30 cellular contexts compared by ENCODE assay signal in genomic region chr9:124024107-124024506, GRCh38. TPM values are rescaled to one million over a fixed set of nuclear protein-coding genes. Genes with fewer than 3 reads are reported as not detected.
"Had no signal": no experiment of that assay in that cellular context is flagged by ENCODE, and none has a peak within 500 bp of the region (broad histone marks: within the 10 kb centered on the region; RNA-seq: fewer than 3 reads in every experiment).

No MANE protein-coding gene starts in this region.

- H3K9me3 ChIP-seq: stomach, suprapubic skin, testis, thoracic aorta, thyroid gland, tibial artery, tibial nerve, transverse colon, upper lobe of left lung, upper lobe of right lung, uterus, vagina had no signal

- H3K4me3 ChIP-seq: stomach, suprapubic skin, testis, thoracic aorta, thyroid gland, tibial artery, tibial nerve, transverse colon, upper lobe of left lung, upper lobe of right lung, uterus, vagina had no signal

- H3K36me3 ChIP-seq: stomach, suprapubic skin, thoracic aorta, thyroid gland, tibial artery, tibial nerve, transverse colon, upper lobe of left lung, upper lobe of right lung, uterus, vagina had no signal

- FAIRE-seq: urothelium cell line had no signal

- H3K27me3 ChIP-seq: testis had no signal

- DNase-seq: stimulated activated CD4-positive, alpha-beta T cell treated with anti-CD3 and anti-CD28 coated beads, Interleukin-2, amount 100 ng/mL, for 48 hours; stimulated activated CD4-positive, alpha-beta T cell treated with anti-CD3 and anti-CD28 coated beads, Interleukin-4, amount 100 ng/mL, for 1 hour; stimulated activated CD4-positive, alpha-beta T cell treated with anti-CD3 and anti-CD28 coated beads, Interleukin-4, amount 100 ng/mL, for 24 hours; stimulated activated CD4-positive, alpha-beta T cell treated with anti-CD3 and anti-CD28 coated beads, Interleukin-4, amount 100 ng/mL, for 4 hours; stimulated activated CD8-positive, alpha-beta memory T cell treated with anti-CD3 and anti-CD28 coated beads, Interleukin-4, amount 100 ng/mL, for 48 hours; stimulated activated naive B cell treated with anti-CD40 and anti-IgM and Interleukin-4, amounts not matched to agents 10 μg/mL and 1 μg/mL and 100 μg/mL, for 72 hours; stimulated activated naive CD4-positive, alpha-beta T cell; stimulated activated naive CD4-positive, alpha-beta T cell treated with Interleukin-2 at 50 U/mL for 16 hours; stimulated activated naive CD8-positive, alpha-beta T cell treated with anti-CD3 and anti-CD28 coated beads, Interleukin-15, amount 100 ng/mL, for 72 hours; stimulated activated naive CD8-positive, alpha-beta T cell treated with anti-CD3 and anti-CD28 coated beads, Interleukin-15, Interleukin-2, amounts not matched to agents 100 U/mL and 50 U/mL, for 24 hours; stomach; substantia nigra; testis; thyroid gland; transverse colon; trophoblast cell; upper lobe of left lung; upper lobe of right lung; uterus had no signal

- H3K27ac ChIP-seq: stomach, suprapubic skin, testis, thoracic aorta, thyroid gland, tibial artery, tibial nerve, transverse colon, upper lobe of left lung, upper lobe of right lung, uterus, vagina had no signal

- ATAC-seq: stimulated activated effector memory CD8-positive, alpha-beta T cell treated with anti-CD3 and anti-CD28 coated beads, Interleukin-12 subunit alpha, Interleukin-12 subunit beta, amount 100 ng/mL, for 72 hours; stimulated activated memory B cell treated with anti-CD40 and anti-IgM and Interleukin-4, amounts not matched to agents 10 μg/mL and 1 μg/mL and 100 μg/mL, for 72 hours; stimulated activated naive B cell treated with anti-CD40 and anti-IgM and Interleukin-4, amounts not matched to agents 10 μg/mL and 1 μg/mL and 100 μg/mL, for 72 hours; stimulated activated naive CD8-positive, alpha-beta T cell treated with anti-CD3 and anti-CD28 coated beads, Interleukin-15, amount 100 ng/mL, for 72 hours; stimulated activated naive CD8-positive, alpha-beta T cell treated with anti-CD3 and anti-CD28 coated beads, Interleukin-15, Interleukin-2, amounts not matched to agents 100 U/mL and 50 U/mL, for 24 hours; upper lobe of right lung had no signal

- H3K4me1 ChIP-seq: testis, tibial artery, transverse colon, upper lobe of right lung, uterus, vagina had no signal

RNA-seq across cellular contexts. Expression of gene LHX2, which starts 12.5 kb away (rescaled TPM):
- total RNA-seq: subcutaneous adipose tissue, thoracic aorta, thyroid gland, tibial nerve, transverse colon, upper lobe of left lung, upper lobe of right lung, ureter, urinary bladder, vagina had no signal
- polyA plus RNA-seq: stomach, urinary bladder had no signal
